In the genomic region with DNA sequence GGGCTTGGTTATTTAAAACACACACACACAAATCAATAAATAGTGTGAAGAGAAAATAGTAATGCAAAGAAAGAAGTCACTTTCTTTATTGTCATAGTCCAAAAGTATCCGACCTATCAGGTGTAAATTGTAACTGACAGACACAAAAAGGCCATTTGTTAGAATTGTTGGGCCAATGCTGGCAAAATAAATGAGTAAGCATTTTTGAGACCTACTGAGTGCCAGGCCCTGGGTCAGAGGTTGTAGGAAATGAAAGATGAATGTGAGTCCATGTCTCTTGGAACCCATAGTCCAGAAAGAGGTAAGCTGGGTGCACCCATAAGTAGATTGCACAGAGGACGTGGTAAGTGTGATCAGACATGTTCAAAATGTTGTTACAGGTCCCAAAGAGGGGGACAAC, we compare ENCODE assay signal across 2 cellular contexts.
TF ChIP-seq lines count a peak whose summit lies in the region.

No MANE protein-coding gene starts in this region.

TF ChIP-seq in IMR-90, 13 proteins besides CTCF, POLR2A, EP300 and RAD21:
- no peak for TF ChIP-seq MXI1 (IDR thresholded peaks at IDR 0.05; ENCODE audit: borderline replicate concordance, low read depth, low read length)
- TF ChIP-seq, protein P1, sequence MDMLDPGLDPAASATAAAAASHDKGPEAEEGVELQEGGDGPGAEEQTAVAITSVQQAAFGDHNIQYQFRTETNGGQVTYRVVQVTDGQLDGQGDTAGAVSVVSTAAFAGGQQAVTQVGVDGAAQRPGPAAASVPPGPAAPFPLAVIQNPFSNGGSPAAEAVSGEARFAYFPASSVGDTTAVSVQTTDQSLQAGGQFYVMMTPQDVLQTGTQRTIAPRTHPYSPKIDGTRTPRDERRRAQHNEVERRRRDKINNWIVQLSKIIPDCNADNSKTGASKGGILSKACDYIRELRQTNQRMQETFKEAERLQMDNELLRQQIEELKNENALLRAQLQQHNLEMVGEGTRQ (IDR thresholded peaks at IDR 0.05; ENCODE audit: low read depth, low read length), result no peak
- no peak for TF ChIP-seq SMC3 (IDR thresholded peaks at IDR 0.05; ENCODE audit: low read depth, low read length)
- no peak for TF ChIP-seq MAZ (IDR thresholded peaks at IDR 0.05; ENCODE audit: borderline replicate concordance, low read depth, low read length)
- 0 out of 2 replicates have a peak, but pooled peaks have one; percentile 2 for TF ChIP-seq MAFK (IDR thresholded peaks at IDR 0.05; ENCODE audit: low read depth, low read length)
- TF ChIP-seq RFX5 (IDR thresholded peaks at IDR 0.05; ENCODE audit: low read depth, low read length), result no peak
- no peak for TF ChIP-seq NFE2L2 (IDR thresholded peaks at IDR 0.05; ENCODE audit: low read depth, low read length)

TF ChIP-seq in K562, 482 proteins besides CTCF, POLR2A, EP300 and RAD21:
- peak; percentile 48; the same call in 1 of the 2 replicates for TF ChIP-seq C11orf30 (IDR thresholded peaks at IDR 0.05; ENCODE audit: low read depth)
- no peak for TF ChIP-seq HNRNPLL (IDR thresholded peaks at IDR 0.05; ENCODE audit: low read depth, low read length, poor library complexity, severe bottlenecking)
- TF ChIP-seq HNRNPL (IDR thresholded peaks at IDR 0.05; ENCODE audit: low read depth, low read length), result no peak
- peak; percentile 33; the same call in 1 of the 2 replicates for TF ChIP-seq MAFF (IDR thresholded peaks at IDR 0.05; ENCODE audit: low read length)
- peak; percentile 57 for TF ChIP-seq ZNF316 (IDR thresholded peaks at IDR 0.05)
